8 cellular contexts compared by ENCODE assay signal in the genomic region with DNA sequence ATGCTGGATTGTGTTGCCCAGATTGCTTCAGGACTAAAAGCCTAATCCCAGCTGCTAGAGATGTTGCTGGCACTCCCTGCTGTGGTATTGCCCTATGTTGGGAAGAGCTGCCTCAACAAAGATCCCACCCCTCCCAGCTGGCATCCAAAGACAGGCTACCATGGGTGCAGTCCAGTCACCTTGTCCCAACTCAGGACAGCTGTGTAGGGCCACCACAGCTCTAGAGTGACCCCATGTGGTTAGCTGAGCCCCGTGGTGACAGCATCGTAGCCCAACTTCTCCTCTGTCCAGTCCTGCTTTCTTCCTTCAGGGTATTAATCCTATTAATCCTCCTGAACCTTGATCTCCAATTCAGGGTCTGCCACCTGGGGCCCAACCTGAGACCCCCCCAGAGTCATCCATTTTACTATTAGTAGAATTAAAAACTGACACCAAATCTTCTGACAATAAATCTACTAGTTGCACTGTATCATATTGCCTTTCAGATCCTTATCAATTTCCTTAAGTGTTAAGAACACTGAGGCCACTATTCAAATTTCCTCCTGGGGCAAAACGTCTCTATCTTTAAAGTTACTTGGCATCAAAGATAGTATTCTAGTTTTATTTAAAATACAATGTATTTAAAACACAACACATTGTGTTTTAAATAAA.
DNase-seq lines count a peak whose midpoint lies in the region; ATAC-seq and TF ChIP-seq lines count a peak whose summit lies in the region.
"Had no signal": no experiment of that assay in that cellular context is flagged by ENCODE, and none has a peak within 500 bp of the region (broad histone marks: within the 10 kb centered on the region; RNA-seq: fewer than 3 reads in every experiment).

No MANE protein-coding gene starts in this region.

- H4K91ac ChIP-seq in neuronal stem cell (ENCODE audit: low read depth, low read length, poor library complexity) = no peak overlapping the region

- H3K9me3 ChIP-seq in neuronal stem cell (replicated peaks in 1 of 2; ENCODE audit: control insufficient read depth in 2 of 2, insufficient read depth in 1 of 2, low read depth in 1 of 2, low read length in 2 of 2) = no peaks in the 10 kb centered on the region

- no peaks in the 10 kb centered on the region for H3K79me1 ChIP-seq in neuronal stem cell (ENCODE audit: low read depth, low read length)

- no peak overlapping the region for H2BK15ac ChIP-seq in neuronal stem cell (ENCODE audit: low read length)

- no peak overlapping the region for H3K4ac ChIP-seq in neuronal stem cell (ENCODE audit: low read length)

- peak overlapping the region; percentile 43 for H3K23ac ChIP-seq in neuronal stem cell (ENCODE audit: low read depth, low read length, poor library complexity)

- H3K36me3 ChIP-seq in neuronal stem cell (replicated peaks in 1 of 2; ENCODE audit: control insufficient read depth in 2 of 2, insufficient read depth in 2 of 2, low read length in 2 of 2) = no peaks in the 10 kb centered on the region

- TF ChIP-seq CTCF in GM10248 (IDR thresholded peaks at IDR 0.05; ENCODE audit: control extremely low read depth, extremely low read depth, low read depth, missing control alignments) = peak; percentile 63
- peak; percentile 59 for TF ChIP-seq CTCF in LNCAP (IDR thresholded peaks at IDR 0.05)
- TF ChIP-seq CTCF in cardiac fibroblast (IDR thresholded peaks at IDR 0.05; ENCODE audit: low read depth, low read length) = peak; percentile 81

- DNase-seq in GM10248 (ENCODE audit: extremely low spot score) = peak; percentile 57
- peak; percentile 47 to 61 for DNase-seq in cardiac fibroblast (ENCODE audit: low read depth in 2 of 2)
- no peak for DNase-seq in neuronal stem cell (ENCODE audit: low spot score)
- DNase-seq in NCI-H2107 (lab: John Stamatoyannopoulos, UW) = no peak
- DNase-seq in HK-2 (ENCODE audit: unreplicated experiment) = no peak

- H3K4me3 ChIP-seq in cardiac fibroblast (replicated peaks in 1 of 2; ENCODE audit: low read depth in 2 of 2, low read length in 2 of 2) (no peak overlapping the region), neuronal stem cell (ENCODE audit: low read length in 2 of 2) (no peak overlapping the region)
- H3K4me3 ChIP-seq: SK-N-MC had no signal

- no peaks in the 10 kb centered on the region for H3K4me1 ChIP-seq in neuronal stem cell (ENCODE audit: control insufficient read depth in 2 of 2, insufficient read depth in 1 of 2, low read depth in 1 of 2, low read length in 2 of 2)

- ATAC-seq in HG03432 (IDR thresholded peaks at IDR 0.05; ENCODE audit: unreplicated experiment) = no peak

- no peak overlapping the region for H2AK5ac ChIP-seq in neuronal stem cell (ENCODE audit: low read depth, low read length)

- peak overlapping the region; percentile 57 for H3K18ac ChIP-seq in neuronal stem cell (ENCODE audit: low read length)

- peak overlapping the region; percentile 16 for H2BK12ac ChIP-seq in neuronal stem cell (ENCODE audit: low read length)

- H4K8ac ChIP-seq in neuronal stem cell (ENCODE audit: low read depth, low read length) = no peak overlapping the region

- H2BK120ac ChIP-seq in neuronal stem cell (ENCODE audit: low read depth, low read length) = no peak overlapping the region

- no CpG with 5 or more reads among the region's 3 CpGs for WGBS in neuronal stem cell (ENCODE audit: extremely low coverage in 2 of 2, insufficient read length in 2 of 2, insufficient replicate concordance in 1 of 2), 2 donors

- CTCF ChIA-PET in GM10248 (lab: Yijun Ruan, JAX) = interaction anchor here (1.0 to 2.0 kb wide), 7 partner anchors 9 to 1285 kb away, joined by 3 to 9 read pairs (median 4); no protein-coding TSS in a partner anchor

- no peak overlapping the region for H3K9ac ChIP-seq in neuronal stem cell (ENCODE audit: low read depth, low read length, poor library complexity)

- no peak overlapping the region for H3K4me2 ChIP-seq in neuronal stem cell (ENCODE audit: insufficient read depth, low read length, poor library complexity, severe bottlenecking)

- no peak overlapping the region for H2BK5ac ChIP-seq in neuronal stem cell (ENCODE audit: low read length)

- H3K27me3 ChIP-seq in neuronal stem cell (ENCODE audit: control insufficient read depth in 3 of 3, insufficient read depth in 3 of 3, low read depth in 1 of 3, low read length in 3 of 3) = no peaks in the 10 kb centered on the region

- H3K27ac ChIP-seq in neuronal stem cell (replicated peaks; ENCODE audit: low read length) = no peak overlapping the region
- H3K27ac ChIP-seq: SK-N-MC had no signal

- no peak overlapping the region for H2AFZ ChIP-seq in neuronal stem cell (ENCODE audit: low read length)

- POLR2A ChIA-PET in GM10248 (lab: Yijun Ruan, JAX) = no interaction called here

- H3K14ac ChIP-seq in neuronal stem cell (ENCODE audit: low read length) = no peak overlapping the region

Comparison
In these comparisons a context has a peak if more than half of its experiments do, and no peak if none do; other contexts are left out.
1. DNase-seq: peak in GM10248 (single experiment) and cardiac fibroblast (2 of 2); none in neuronal stem cell (single experiment), NCI-H2107 (single experiment) and HK-2 (single experiment).
2. Peak in every context shown above with its lines, with median percentiles within 50 percentile points of each other: CTCF ChIP-seq.